Comparison of ENCODE assay signal across 11 cellular contexts in the genomic region with DNA sequence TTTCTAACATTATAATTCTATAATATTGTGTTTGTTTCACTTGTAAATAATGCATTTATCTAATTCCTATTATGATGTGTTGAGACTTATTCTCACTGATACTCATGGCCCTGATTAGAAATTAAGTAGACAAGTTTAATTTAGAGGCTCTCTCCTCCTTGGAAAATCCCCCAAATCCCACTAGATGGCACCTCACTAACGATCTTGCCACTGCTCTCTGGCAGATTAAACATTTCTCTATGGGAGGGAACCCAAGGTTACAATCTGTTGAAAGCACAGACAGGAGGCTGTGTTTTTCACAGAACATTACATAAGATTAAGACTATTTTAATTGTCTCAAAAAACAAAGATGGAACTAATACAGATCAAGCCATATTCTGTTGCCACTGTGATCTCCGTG.
DNase-seq lines count a peak whose midpoint lies in the region; ATAC-seq and TF ChIP-seq lines count a peak whose summit lies in the region.
"Had no signal": no experiment of that assay in that cellular context is flagged by ENCODE, and none has a peak within 500 bp of the region (broad histone marks: within the 10 kb centered on the region; RNA-seq: fewer than 3 reads in every experiment).

No MANE protein-coding gene starts in this region.

- H3K27me3 ChIP-seq in GM23248 (replicated peaks; ENCODE audit: insufficient read depth), result no peaks in the 10 kb centered on the region

- H3K36me3 ChIP-seq in GM23248 (ENCODE audit: low read depth), result no peaks in the 10 kb centered on the region

- no peak overlapping the region for H3K4me2 ChIP-seq in GM23248 (ENCODE audit: unreplicated experiment)

- intact Hi-C loops in activated B cell treated with CpG ODN at 0.5 μM for 24 hours (cut with micrococcal nuclease), result loop anchor here (2.0 kb wide), 1 partner anchor 297 kb away; no protein-coding TSS in a partner anchor

- no peaks in the 10 kb centered on the region for H3K36me3 Mint-ChIP-seq in activated B cell treated with CpG ODN at 0.5 μM for 24 hours (ENCODE audit: low read depth)
- H3K36me3 Mint-ChIP-seq in nephron progenitor cell (ENCODE audit: low read depth), result no peaks in the 10 kb centered on the region
- no peaks in the 10 kb centered on the region for H3K36me3 Mint-ChIP-seq in activated CD8-positive, alpha-beta memory T cell treated with anti-CD3 and anti-CD28 coated beads, Interleukin-2, amount 10 ng/mL, durations not matched to agents 7 days and 5 days

- DNase-seq in GM23248, result peak; percentile 36
- DNase-seq in NCI-H1694 (lab: John Stamatoyannopoulos, UW), result peak; percentile 61
- no peak for DNase-seq in activated B cell treated with CpG ODN at 0.5 μM for 24 hours
- no peak for DNase-seq in nephron progenitor cell
- no peak for DNase-seq in stimulated activated CD4-positive, alpha-beta T cell treated with anti-CD3 and anti-CD28 coated beads, Interleukin-4, amount 100 ng/mL, for 1 hour
- DNase-seq in NCI-H2029 (lab: John Stamatoyannopoulos, UW), result no peak
- DNase-seq in activated CD8-positive, alpha-beta memory T cell treated with anti-CD3 and anti-CD28 coated beads, Interleukin-2, amount 10 ng/mL, durations not matched to agents 7 days and 5 days, result no peak
- DNase-seq: activated CD4-positive, alpha-beta T cell treated with anti-CD3 and anti-CD28 coated beads, Interleukin-2, amount 50 U/mL, for 4 hours; NCI-H2227 treated with DMSO at 0.1 percent for 48 hours had no signal

- H3K4me3 ChIP-seq in GM23248, result no peak overlapping the region
- H3K4me3 ChIP-seq: coronary artery had no signal

- H3K4me1 Mint-ChIP-seq in activated B cell treated with CpG ODN at 0.5 μM for 24 hours, result no peaks in the 10 kb centered on the region
- H3K4me1 Mint-ChIP-seq in nephron progenitor cell, result peaks cover 6% of the 10 kb centered on the region
- no peaks in the 10 kb centered on the region for H3K4me1 Mint-ChIP-seq in activated CD8-positive, alpha-beta memory T cell treated with anti-CD3 and anti-CD28 coated beads, Interleukin-2, amount 10 ng/mL, durations not matched to agents 7 days and 5 days

- H3K4me1 ChIP-seq in GM23248 (ENCODE audit: insufficient read depth), result no peaks in the 10 kb centered on the region

- no peak overlapping the region for H3K9ac ChIP-seq in GM23248

- in situ Hi-C loops in GM23248 (cut with MboI), result no loop called here

- ATAC-seq in activated B cell treated with CpG ODN at 0.5 μM for 24 hours (ENCODE audit: low read depth), result peak; percentile 54
- ATAC-seq in GM21367 (IDR thresholded peaks at IDR 0.05; ENCODE audit: unreplicated experiment), result no peak
- ATAC-seq in activated CD8-positive, alpha-beta memory T cell treated with anti-CD3 and anti-CD28 coated beads, Interleukin-2, amount 10 ng/mL, durations not matched to agents 7 days and 5 days, result no peak

- TF ChIP-seq CTCF in activated B cell treated with CpG ODN at 0.5 μM for 24 hours (IDR thresholded peaks at IDR 0.05) (no peak), nephron progenitor cell (IDR thresholded peaks at IDR 0.05) (peak; percentile 27)

- no peaks in the 10 kb centered on the region for H3K9me2 ChIP-seq in GM23248 (ENCODE audit: insufficient read depth)

- CTCF ChIA-PET in activated B cell treated with CpG ODN at 0.5 μM for 24 hours (lab: Charles Lee), result no interaction called here
- CTCF ChIA-PET in activated CD8-positive, alpha-beta memory T cell treated with anti-CD3 and anti-CD28 coated beads, Interleukin-2, amount 10 ng/mL, durations not matched to agents 7 days and 5 days (lab: Charles Lee), result no interaction called here

- H3K79me2 ChIP-seq in GM23248 (ENCODE audit: insufficient read depth), result no peaks in the 10 kb centered on the region

- no peaks in the 10 kb centered on the region for H3K27me3 Mint-ChIP-seq in activated B cell treated with CpG ODN at 0.5 μM for 24 hours
- no peaks in the 10 kb centered on the region for H3K27me3 Mint-ChIP-seq in nephron progenitor cell (ENCODE audit: low read depth, poor library complexity)
- no peaks in the 10 kb centered on the region for H3K27me3 Mint-ChIP-seq in activated CD8-positive, alpha-beta memory T cell treated with anti-CD3 and anti-CD28 coated beads, Interleukin-2, amount 10 ng/mL, durations not matched to agents 7 days and 5 days

- no peaks in the 10 kb centered on the region for H3K9me3 ChIP-seq in GM23248 (ENCODE audit: low read depth)

- H3K9me3 Mint-ChIP-seq in activated B cell treated with CpG ODN at 0.5 μM for 24 hours, result no peaks in the 10 kb centered on the region
- no peaks in the 10 kb centered on the region for H3K9me3 Mint-ChIP-seq in nephron progenitor cell
- peaks cover 2% of the 10 kb centered on the region for H3K9me3 Mint-ChIP-seq in activated CD8-positive, alpha-beta memory T cell treated with anti-CD3 and anti-CD28 coated beads, Interleukin-2, amount 10 ng/mL, durations not matched to agents 7 days and 5 days (ENCODE audit: low read depth)

- 5 to 6% methylated on average over 2 of the region's 2 CpGs for WGBS in GM23248 (ENCODE audit: low coverage in 1 of 2, low lambda C conversion rate in 2 of 2, missing lambda C conversion rate in 2 of 2), 2 experiments

- no peaks in the 10 kb centered on the region for H3F3A ChIP-seq in GM23248 (ENCODE audit: insufficient read depth)

- H3K27ac Mint-ChIP-seq in activated B cell treated with CpG ODN at 0.5 μM for 24 hours (no peak overlapping the region), nephron progenitor cell (no peak overlapping the region)
- H3K27ac Mint-ChIP-seq in activated CD8-positive, alpha-beta memory T cell treated with anti-CD3 and anti-CD28 coated beads, Interleukin-2, amount 10 ng/mL, durations not matched to agents 7 days and 5 days, result no peak overlapping the region

- POLR2A ChIA-PET in activated B cell treated with CpG ODN at 0.5 μM for 24 hours (lab: Charles Lee), result no interaction called here

- no peaks in the 10 kb centered on the region for H4K20me1 ChIP-seq in GM23248 (ENCODE audit: insufficient read depth)

- H3K4me3 Mint-ChIP-seq in activated B cell treated with CpG ODN at 0.5 μM for 24 hours (no peak overlapping the region), nephron progenitor cell (no peak overlapping the region)
- H3K4me3 Mint-ChIP-seq in activated CD8-positive, alpha-beta memory T cell treated with anti-CD3 and anti-CD28 coated beads, Interleukin-2, amount 10 ng/mL, durations not matched to agents 7 days and 5 days, result no peak overlapping the region

- peak overlapping the region; percentile 14; the same call in 1 of the 2 replicates for H2AFZ ChIP-seq in GM23248

- H3K27ac ChIP-seq in GM23248, result no peak overlapping the region
- H3K27ac ChIP-seq: coronary artery had no signal

Comparison
In these comparisons a context has a peak if more than half of its experiments do, and no peak if none do; other contexts are left out.
1. DNase-seq: peak in GM23248 (single experiment) and NCI-H1694 (single experiment); none in activated B cell treated with CpG ODN at 0.5 μM for 24 hours (single experiment), nephron progenitor cell (single experiment), stimulated activated CD4-positive, alpha-beta T cell treated with anti-CD3 and anti-CD28 coated beads, Interleukin-4, amount 100 ng/mL, for 1 hour (single experiment), NCI-H2029 (single experiment) and activated CD8-positive, alpha-beta memory T cell treated with anti-CD3 and anti-CD28 coated beads, Interleukin-2, amount 10 ng/mL, durations not matched to agents 7 days and 5 days (single experiment).